10 cellular contexts compared by ENCODE assay signal in genomic region chr5:14417232-14417730, GRCh38.
DNase-seq lines count a peak whose midpoint lies in the region; ATAC-seq, FAIRE-seq and TF ChIP-seq lines count a peak whose summit lies in the region.
"Had no signal": no experiment of that assay in that cellular context is flagged by ENCODE, and none has a peak within 500 bp of the region (broad histone marks: within the 10 kb centered on the region; RNA-seq: fewer than 3 reads in every experiment).

No MANE protein-coding gene starts in this region.

- peak overlapping the region; percentile 80 for H3K27ac Mint-ChIP-seq in activated naive CD8-positive, alpha-beta T cell treated with anti-CD3 and anti-CD28 coated beads, Interleukin-2, amount 50 U/mL, for 24 hours

- ATAC-seq in HG02610 (IDR thresholded peaks at IDR 0.05; ENCODE audit: unreplicated experiment) = peak; percentile 40
- ATAC-seq in activated naive CD8-positive, alpha-beta T cell treated with anti-CD3 and anti-CD28 coated beads, Interleukin-2, amount 50 U/mL, for 24 hours = no peak
- ATAC-seq in GM18505 (IDR thresholded peaks at IDR 0.05; ENCODE audit: unreplicated experiment) = no peak
- no peak for ATAC-seq in HG03354 (IDR thresholded peaks at IDR 0.05; ENCODE audit: poor library complexity, severe bottlenecking, unreplicated experiment)

- peak overlapping the region; percentile 18 for H3K27ac ChIP-seq in stomach smooth muscle (ENCODE audit: low read length)

- H3K4me3 ChIP-seq in stomach smooth muscle (ENCODE audit: low read length in 2 of 2) = no peak overlapping the region
- H3K4me3 ChIP-seq: adrenal gland had no signal

- TF ChIP-seq POLR2A in GM18505 (IDR thresholded peaks at IDR 0.05; ENCODE audit: borderline replicate concordance, extremely low read depth, insufficient read depth, insufficient read length) = no peak

- H3K36me3 ChIP-seq in stomach smooth muscle (ENCODE audit: control insufficient read depth in 2 of 2, insufficient read depth in 2 of 2, low read length in 2 of 2) = peaks cover 27 to 43% of the 10 kb centered on the region in 2 donors

- no peaks in the 10 kb centered on the region for H3K9me3 ChIP-seq in stomach smooth muscle (ENCODE audit: control insufficient read depth in 2 of 2, low read length in 2 of 2)
- H3K9me3 ChIP-seq: adrenal gland had no signal

- peaks cover 2% of the 10 kb centered on the region for H3K27me3 Mint-ChIP-seq in activated naive CD8-positive, alpha-beta T cell treated with anti-CD3 and anti-CD28 coated beads, Interleukin-2, amount 50 U/mL, for 24 hours

- H3K9me3 Mint-ChIP-seq in activated naive CD8-positive, alpha-beta T cell treated with anti-CD3 and anti-CD28 coated beads, Interleukin-2, amount 50 U/mL, for 24 hours = no peaks in the 10 kb centered on the region

- H3K4me3 Mint-ChIP-seq in activated naive CD8-positive, alpha-beta T cell treated with anti-CD3 and anti-CD28 coated beads, Interleukin-2, amount 50 U/mL, for 24 hours = peak overlapping the region; percentile 19

- no peak for DNase-seq in activated naive CD8-positive, alpha-beta T cell treated with anti-CD3 and anti-CD28 coated beads, Interleukin-2, amount 50 U/mL, for 24 hours
- DNase-seq in hepatic stellate cell (ENCODE audit: low spot score) (peak; percentile 37), frontal cortex (ENCODE audit: low spot score in 2 of 2) (no peak)
- DNase-seq: stimulated activated CD4-positive, alpha-beta T cell treated with anti-CD3 and anti-CD28 coated beads, Interleukin-15, amount 100 ng/mL, for 24 hours; SW 1271 had no signal

- peaks cover 2% of the 10 kb centered on the region for H3K36me3 Mint-ChIP-seq in activated naive CD8-positive, alpha-beta T cell treated with anti-CD3 and anti-CD28 coated beads, Interleukin-2, amount 50 U/mL, for 24 hours (ENCODE audit: low read depth)

- peaks cover 2% of the 10 kb centered on the region for H3K4me1 ChIP-seq in stomach smooth muscle (ENCODE audit: control insufficient read depth, insufficient read depth, low read length)

- H3K9ac ChIP-seq in stomach smooth muscle (ENCODE audit: low read length in 2 of 2) = no peak overlapping the region

- no peak for FAIRE-seq in frontal cortex (lab: Jason Lieb, UNC)

- no peaks in the 10 kb centered on the region for H3K27me3 ChIP-seq in stomach smooth muscle (ENCODE audit: control insufficient read depth in 1 of 2, insufficient read depth in 2 of 2, low read length in 2 of 2)
- H3K27me3 ChIP-seq: adrenal gland had no signal

- peaks cover 56% of the 10 kb centered on the region for H3K4me1 Mint-ChIP-seq in activated naive CD8-positive, alpha-beta T cell treated with anti-CD3 and anti-CD28 coated beads, Interleukin-2, amount 50 U/mL, for 24 hours
